ENCODE assay signal across 5 cellular contexts in the genomic region with DNA sequence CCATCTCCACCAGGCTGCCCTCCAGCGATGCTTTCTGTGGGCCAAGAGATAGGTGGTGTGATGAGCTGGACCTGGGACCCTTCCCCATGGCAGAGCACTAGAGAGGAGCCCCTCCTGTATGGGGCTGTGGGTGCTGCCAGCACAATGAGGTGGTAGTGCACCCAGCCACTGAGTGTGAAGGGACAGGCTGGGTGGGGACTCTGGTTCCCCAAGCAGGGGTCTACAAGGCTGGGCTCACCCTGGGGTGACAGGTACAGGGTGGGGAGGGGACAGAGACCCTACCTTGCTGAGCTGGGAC. TPM values are rescaled to one million over a fixed set of nuclear protein-coding genes. Genes with fewer than 3 reads are reported as not detected.
"Had no signal": no experiment of that assay in that cellular context is flagged by ENCODE, and none has a peak within 500 bp of the region (broad histone marks: within the 10 kb centered on the region; RNA-seq: fewer than 3 reads in every experiment).

No MANE protein-coding gene starts in this region.

RNA-seq across cellular contexts. Expression of a gene that starts 3.6 kb away (rescaled TPM):
- total RNA-seq: Right ventricle myocardium inferior had no signal

RNA-seq across cellular contexts. Expression of a gene that starts 15.5 kb away (rescaled TPM):
- total RNA-seq: LHCN-M2, OCI-LY7, Right ventricle myocardium inferior had no signal

RNA-seq across cellular contexts. Expression of a gene that starts 41.3 kb away (rescaled TPM):
- total RNA-seq: LHCN-M2, Right ventricle myocardium inferior, SJCRH30 had no signal

RNA-seq across cellular contexts. Expression of a gene that starts 56.2 kb away (rescaled TPM):
- total RNA-seq: LHCN-M2, OCI-LY7, PC-3, Right ventricle myocardium inferior, SJCRH30 had no signal
